Comparison of ENCODE assay signal across 1 cellular context in the genomic region with DNA sequence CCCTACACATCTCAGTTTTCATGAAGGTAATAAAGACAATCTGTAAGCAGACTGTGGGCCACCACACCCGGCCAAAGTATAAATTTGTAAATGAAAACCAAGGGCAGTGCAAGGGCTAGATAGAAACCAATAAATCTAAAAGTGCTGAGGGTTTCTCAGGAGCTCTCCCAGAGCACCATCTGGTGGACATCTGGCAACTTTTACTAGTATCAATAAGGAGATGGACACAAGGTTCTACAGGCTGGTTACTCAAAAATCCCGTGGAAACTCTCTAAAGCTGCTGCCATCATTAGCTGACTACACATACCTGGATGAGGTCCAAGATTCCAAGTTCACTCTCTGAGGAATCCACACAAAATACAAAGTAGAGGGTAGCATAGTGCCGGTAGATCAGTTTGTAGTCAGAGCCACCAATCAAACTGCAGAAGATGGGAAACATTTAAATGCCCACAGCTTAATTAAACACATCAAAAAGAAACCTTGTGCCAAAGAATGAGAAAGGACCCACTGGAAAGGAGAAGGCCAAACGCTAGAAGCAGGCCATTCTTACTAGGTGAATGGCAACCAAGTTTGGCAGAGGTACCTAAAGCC.
A peak's percentile ranks its signal among the peaks of the same experiment; 100 is the strongest.
TF ChIP-seq lines count a peak whose summit lies in the region.

No MANE protein-coding gene starts in this region.

TF ChIP-seq in GM12878, 131 proteins besides CTCF, POLR2A, EP300 and RAD21:
- TF ChIP-seq, protein P1, sequence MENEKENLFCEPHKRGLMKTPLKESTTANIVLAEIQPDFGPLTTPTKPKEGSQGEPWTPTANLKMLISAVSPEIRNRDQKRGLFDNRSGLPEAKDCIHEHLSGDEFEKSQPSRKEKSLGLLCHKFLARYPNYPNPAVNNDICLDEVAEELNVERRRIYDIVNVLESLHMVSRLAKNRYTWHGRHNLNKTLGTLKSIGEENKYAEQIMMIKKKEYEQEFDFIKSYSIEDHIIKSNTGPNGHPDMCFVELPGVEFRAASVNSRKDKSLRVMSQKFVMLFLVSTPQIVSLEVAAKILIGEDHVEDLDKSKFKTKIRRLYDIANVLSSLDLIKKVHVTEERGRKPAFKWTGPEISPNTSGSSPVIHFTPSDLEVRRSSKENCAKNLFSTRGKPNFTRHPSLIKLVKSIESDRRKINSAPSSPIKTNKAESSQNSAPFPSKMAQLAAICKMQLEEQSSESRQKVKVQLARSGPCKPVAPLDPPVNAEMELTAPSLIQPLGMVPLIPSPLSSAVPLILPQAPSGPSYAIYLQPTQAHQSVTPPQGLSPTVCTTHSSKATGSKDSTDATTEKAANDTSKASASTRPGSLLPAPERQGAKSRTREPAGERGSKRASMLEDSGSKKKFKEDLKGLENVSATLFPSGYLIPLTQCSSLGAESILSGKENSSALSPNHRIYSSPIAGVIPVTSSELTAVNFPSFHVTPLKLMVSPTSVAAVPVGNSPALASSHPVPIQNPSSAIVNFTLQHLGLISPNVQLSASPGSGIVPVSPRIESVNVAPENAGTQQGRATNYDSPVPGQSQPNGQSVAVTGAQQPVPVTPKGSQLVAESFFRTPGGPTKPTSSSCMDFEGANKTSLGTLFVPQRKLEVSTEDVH (IDR thresholded peaks at IDR 0.05; ENCODE audit: low read depth, partially characterized antibody), result no peak
- TF ChIP-seq SMC3 (IDR thresholded peaks at IDR 0.05; ENCODE audit: borderline replicate concordance, low read length) (peak; percentile 33; the same call in 1 of the 2 replicates), SREBF2 (IDR thresholded peaks at IDR 0.05; ENCODE audit: low read length) (no peak), TAF1 (IDR thresholded peaks at IDR 0.05; ENCODE audit: borderline replicate concordance, low read depth, low read length) (no peak)
TF ChIP-seq in GM12878: peak in this region for 1.
